19 cellular contexts compared by ENCODE assay signal in genomic region chr9:97600531-97601227, GRCh38.
"Had no signal": no experiment of that assay in that cellular context is flagged by ENCODE, and none has a peak within 500 bp of the region (broad histone marks: within the 10 kb centered on the region; RNA-seq: fewer than 3 reads in every experiment).

No MANE protein-coding gene starts in this region.

- ATAC-seq: foreskin keratinocyte, left lobe of liver, lower lobe of right lung, natural killer cell had no signal

- H3K27me3 ChIP-seq: ovary, sigmoid colon, stomach had no signal

- H3K9me3 ChIP-seq: lower lobe of right lung, ovary, sigmoid colon, stomach had no signal

- H3K4me1 ChIP-seq: foreskin keratinocyte had no signal

- H3K36me3 ChIP-seq: ovary had no signal

- FAIRE-seq: endothelial cell of umbilical vein, islet of Langerhans, small intestine, urothelium cell line had no signal

- DNase-seq: effector CD4-positive, alpha-beta T cell; endodermal cell; erythroblast; foreskin keratinocyte; head of caudate nucleus; hypothalamus; lower lobe of right lung; natural killer cell; ovary; sigmoid colon; stimulated activated CD4-positive, alpha-beta T cell treated with anti-CD3 and anti-CD28 coated beads, Interleukin-12 subunit alpha, Interleukin-12 subunit beta, amount 100 ng/mL, for 4 hours; stimulated activated naive CD4-positive, alpha-beta T cell; stomach had no signal

- H3K27ac ChIP-seq: foreskin keratinocyte, lower lobe of right lung, ovary, sigmoid colon, stomach had no signal

- H3K4me3 ChIP-seq: coronary artery, lower lobe of right lung, ovary, sigmoid colon, stomach had no signal
